Comparison of ENCODE assay signal across 26 cellular contexts in genomic region chr2:141105763-141106162, GRCh38.
DNase-seq lines count a peak whose midpoint lies in the region; ATAC-seq and TF ChIP-seq lines count a peak whose summit lies in the region.
"Had no signal": no experiment of that assay in that cellular context is flagged by ENCODE, and none has a peak within 500 bp of the region (broad histone marks: within the 10 kb centered on the region; RNA-seq: fewer than 3 reads in every experiment).

No MANE protein-coding gene starts in this region.

- H3K9me3 Mint-ChIP-seq in GM23338, result no peaks in the 10 kb centered on the region; the same call in 2 of the 3 replicates
- H3K9me3 Mint-ChIP-seq: HFFc6, IgD-negative memory B cell had no signal

- no peak overlapping the region for H3K27ac ChIP-seq in GM23338 (ENCODE audit: low read depth)
- H3K27ac ChIP-seq: HL-60 had no signal

- H3K9me2 ChIP-seq in GM23338 (ENCODE audit: insufficient read depth), result no peaks in the 10 kb centered on the region

- H3K9me3 ChIP-seq in BE2C, result no peaks in the 10 kb centered on the region

- TF ChIP-seq CTCF in GM23338 (conservative IDR thresholded peaks at IDR 0.05; ENCODE audit: low read depth in 2 of 2) (no peak), choroid plexus epithelial cell (conservative IDR thresholded peaks at IDR 0.05; ENCODE audit: low read depth, low read length) (no peak), BE2C (IDR thresholded peaks at IDR 0.05; ENCODE audit: low read depth, low read length) (no peak)

- no peak for ATAC-seq in GM23338
- ATAC-seq: SK-N-SH treated with all-trans-retinoic acid at 6 μM for 48 hours, T-cell had no signal

- peaks cover 6% of the 10 kb centered on the region for H3K27me3 Mint-ChIP-seq in GM23338 (ENCODE audit: insufficient read depth, low read depth, poor library complexity)
- H3K27me3 Mint-ChIP-seq: CD4-positive, CD25-positive, alpha-beta regulatory T cell; IgD-negative memory B cell; T-cell had no signal

- H3K4me1 ChIP-seq in GM23338 (ENCODE audit: insufficient read depth), result peaks cover 37% of the 10 kb centered on the region
- no peaks in the 10 kb centered on the region for H3K4me1 ChIP-seq in BE2C

- no peaks in the 10 kb centered on the region for H3F3A ChIP-seq in GM23338 (replicated peaks; ENCODE audit: low read depth)

- no peaks in the 10 kb centered on the region for H4K20me1 ChIP-seq in GM23338 (replicated peaks; ENCODE audit: insufficient read depth)

- peaks cover 34% of the 10 kb centered on the region for H3K4me1 Mint-ChIP-seq in GM23338
- H3K4me1 Mint-ChIP-seq: CD4-positive, CD25-positive, alpha-beta regulatory T cell; IgD-negative memory B cell; T-cell had no signal

- no peak overlapping the region for H3K4me3 Mint-ChIP-seq in GM23338
- H3K4me3 Mint-ChIP-seq: CD4-positive, CD25-positive, alpha-beta regulatory T cell; HFFc6; IgD-negative memory B cell; T-cell had no signal

- no peaks in the 10 kb centered on the region for H3K27me3 ChIP-seq in GM23338 (ENCODE audit: insufficient read depth)
- H3K27me3 ChIP-seq in BE2C, result no peaks in the 10 kb centered on the region

- H3K4me2 ChIP-seq in GM23338, result 0 out of 2 replicates have a peak overlapping the region, but pooled peaks have one; percentile 12

- no peak overlapping the region for H3K4me3 ChIP-seq in GM23338
- H3K4me3 ChIP-seq in choroid plexus epithelial cell (ENCODE audit: low read depth, low read length), result no peak overlapping the region
- H3K4me3 ChIP-seq in BE2C (ENCODE audit: low read depth, low read length), result no peak overlapping the region

- H3K79me2 ChIP-seq in GM23338 (replicated peaks; ENCODE audit: insufficient read depth), result no peaks in the 10 kb centered on the region

- H2AFZ ChIP-seq in GM23338, result no peak overlapping the region

- H3K36me3 Mint-ChIP-seq in GM23338 (ENCODE audit: low read depth), result peaks cover 5% of the 10 kb centered on the region; the same call in 1 of the 3 replicates
- H3K36me3 Mint-ChIP-seq: CD4-positive, CD25-positive, alpha-beta regulatory T cell; IgD-negative memory B cell; T-cell had no signal

- no peak overlapping the region for H3K27ac Mint-ChIP-seq in GM23338
- H3K27ac Mint-ChIP-seq: CD4-positive, CD25-positive, alpha-beta regulatory T cell; HFFc6; IgD-negative memory B cell; T-cell had no signal

- DNase-seq in GM23338 (ENCODE audit: low spot score) (peak; percentile 60), NCI-H69 (lab: John Stamatoyannopoulos, UW) (peak; percentile 28), choroid plexus epithelial cell (ENCODE audit: low read depth) (peak; percentile 56), myocyte (ENCODE audit: low read depth) (peak; percentile 6), NCI-H2171 (lab: John Stamatoyannopoulos, UW) (no peak), BE2C (no peak), NCI-H2227 (lab: John Stamatoyannopoulos, UW; ENCODE audit: unreplicated experiment) (no peak)
- DNase-seq in activated CD4-positive, CD25-positive, alpha-beta regulatory T cell treated with anti-CD3 and anti-CD28 coated beads, Interleukin-2, amount 50 U/mL, for 72 hours, result no peak
- DNase-seq: CD4-positive, CD25-positive, alpha-beta regulatory T cell; COR-L47; DMS153; GF-D8; HFFc6; Karpas-422; MM.1S; NCI-H1092; NCI-H1436 treated with DMSO at 0.1 percent for 48 hours; NCI-H2029; NCI-H2171 treated with DMSO at 0.1 percent for 48 hours; NCI-H446 treated with DMSO at 0.1 percent for 48 hours; RPMI8226; SHP77 treated with DMSO at 0.1 percent for 48 hours; T-cell had no signal

- H3K36me3 ChIP-seq in GM23338 (ENCODE audit: insufficient read depth), result no peaks in the 10 kb centered on the region
- no peaks in the 10 kb centered on the region for H3K36me3 ChIP-seq in BE2C

TF ChIP-seq in GM23338, 12 proteins besides CTCF, POLR2A, EP300 and RAD21 (continues in another document):
- TF ChIP-seq, protein P1, sequence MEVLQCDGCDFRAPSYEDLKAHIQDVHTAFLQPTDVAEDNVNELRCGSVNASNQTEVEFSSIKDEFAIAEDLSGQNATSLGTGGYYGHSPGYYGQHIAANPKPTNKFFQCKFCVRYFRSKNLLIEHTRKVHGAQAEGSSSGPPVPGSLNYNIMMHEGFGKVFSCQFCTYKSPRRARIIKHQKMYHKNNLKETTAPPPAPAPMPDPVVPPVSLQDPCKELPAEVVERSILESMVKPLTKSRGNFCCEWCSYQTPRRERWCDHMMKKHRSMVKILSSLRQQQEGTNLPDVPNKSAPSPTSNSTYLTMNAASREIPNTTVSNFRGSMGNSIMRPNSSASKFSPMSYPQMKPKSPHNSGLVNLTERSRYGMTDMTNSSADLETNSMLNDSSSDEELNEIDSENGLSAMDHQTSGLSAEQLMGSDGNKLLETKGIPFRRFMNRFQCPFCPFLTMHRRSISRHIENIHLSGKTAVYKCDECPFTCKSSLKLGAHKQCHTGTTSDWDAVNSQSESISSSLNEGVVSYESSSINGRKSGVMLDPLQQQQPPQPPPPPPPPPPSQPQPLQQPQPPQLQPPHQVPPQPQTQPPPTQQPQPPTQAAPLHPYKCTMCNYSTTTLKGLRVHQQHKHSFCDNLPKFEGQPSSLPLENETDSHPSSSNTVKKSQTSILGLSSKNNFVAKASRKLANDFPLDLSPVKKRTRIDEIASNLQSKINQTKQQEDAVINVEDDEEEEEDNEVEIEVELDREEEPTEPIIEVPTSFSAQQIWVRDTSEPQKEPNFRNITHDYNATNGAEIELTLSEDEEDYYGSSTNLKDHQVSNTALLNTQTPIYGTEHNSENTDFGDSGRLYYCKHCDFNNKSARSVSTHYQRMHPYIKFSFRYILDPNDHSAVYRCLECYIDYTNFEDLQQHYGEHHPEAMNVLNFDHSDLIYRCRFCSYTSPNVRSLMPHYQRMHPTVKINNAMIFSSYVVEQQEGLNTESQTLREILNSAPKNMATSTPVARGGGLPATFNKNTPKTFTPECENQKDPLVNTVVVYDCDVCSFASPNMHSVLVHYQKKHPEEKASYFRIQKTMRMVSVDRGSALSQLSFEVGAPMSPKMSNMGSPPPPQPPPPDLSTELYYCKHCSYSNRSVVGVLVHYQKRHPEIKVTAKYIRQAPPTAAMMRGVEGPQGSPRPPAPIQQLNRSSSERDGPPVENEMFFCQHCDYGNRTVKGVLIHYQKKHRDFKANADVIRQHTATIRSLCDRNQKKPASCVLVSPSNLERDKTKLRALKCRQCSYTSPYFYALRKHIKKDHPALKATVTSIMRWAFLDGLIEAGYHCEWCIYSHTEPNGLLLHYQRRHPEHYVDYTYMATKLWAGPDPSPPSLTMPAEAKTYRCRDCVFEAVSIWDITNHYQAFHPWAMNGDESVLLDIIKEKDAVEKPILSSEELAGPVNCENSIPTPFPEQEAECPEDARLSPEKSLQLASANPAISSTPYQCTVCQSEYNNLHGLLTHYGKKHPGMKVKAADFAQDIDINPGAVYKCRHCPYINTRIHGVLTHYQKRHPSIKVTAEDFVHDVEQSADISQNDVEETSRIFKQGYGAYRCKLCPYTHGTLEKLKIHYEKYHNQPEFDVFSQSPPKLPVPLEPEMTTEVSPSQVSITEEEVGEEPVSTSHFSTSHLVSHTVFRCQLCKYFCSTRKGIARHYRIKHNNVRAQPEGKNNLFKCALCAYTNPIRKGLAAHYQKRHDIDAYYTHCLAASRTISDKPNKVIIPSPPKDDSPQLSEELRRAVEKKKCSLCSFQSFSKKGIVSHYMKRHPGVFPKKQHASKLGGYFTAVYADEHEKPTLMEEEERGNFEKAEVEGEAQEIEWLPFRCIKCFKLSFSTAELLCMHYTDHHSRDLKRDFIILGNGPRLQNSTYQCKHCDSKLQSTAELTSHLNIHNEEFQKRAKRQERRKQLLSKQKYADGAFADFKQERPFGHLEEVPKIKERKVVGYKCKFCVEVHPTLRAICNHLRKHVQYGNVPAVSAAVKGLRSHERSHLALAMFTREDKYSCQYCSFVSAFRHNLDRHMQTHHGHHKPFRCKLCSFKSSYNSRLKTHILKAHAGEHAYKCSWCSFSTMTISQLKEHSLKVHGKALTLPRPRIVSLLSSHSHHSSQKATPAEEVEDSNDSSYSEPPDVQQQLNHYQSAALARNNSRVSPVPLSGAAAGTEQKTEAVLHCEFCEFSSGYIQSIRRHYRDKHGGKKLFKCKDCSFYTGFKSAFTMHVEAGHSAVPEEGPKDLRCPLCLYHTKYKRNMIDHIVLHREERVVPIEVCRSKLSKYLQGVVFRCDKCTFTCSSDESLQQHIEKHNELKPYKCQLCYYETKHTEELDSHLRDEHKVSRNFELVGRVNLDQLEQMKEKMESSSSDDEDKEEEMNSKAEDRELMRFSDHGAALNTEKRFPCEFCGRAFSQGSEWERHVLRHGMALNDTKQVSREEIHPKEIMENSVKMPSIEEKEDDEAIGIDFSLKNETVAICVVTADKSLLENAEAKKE (CRISPR knock-in tag; IDR thresholded peaks at IDR 0.05), result peak; percentile 56; the same call in 1 of the 2 replicates
- no peak for TF ChIP-seq EZH2phosphoT487 (IDR thresholded peaks at IDR 0.05; ENCODE audit: unreplicated experiment)
- no peak for TF ChIP-seq NANOG (IDR thresholded peaks at IDR 0.05; ENCODE audit: borderline replicate concordance)
- TF ChIP-seq JUNB (IDR thresholded peaks at IDR 0.05; ENCODE audit: unreplicated experiment), result no peak
- TF ChIP-seq POLR2AphosphoS5 (IDR thresholded peaks at IDR 0.05; ENCODE audit: low read depth), result no peak
- TF ChIP-seq REST (IDR thresholded peaks at IDR 0.05; ENCODE audit: unreplicated experiment), result no peak

Comparison
In these comparisons a context has a peak if more than half of its experiments do, and no peak if none do; other contexts are left out.
1. DNase-seq: peak in GM23338 (single experiment), NCI-H69 (single experiment), choroid plexus epithelial cell (single experiment) and myocyte (single experiment); none in NCI-H2171 (single experiment), BE2C (single experiment), activated CD4-positive, CD25-positive, alpha-beta regulatory T cell treated with anti-CD3 and anti-CD28 coated beads, Interleukin-2, amount 50 U/mL, for 72 hours (single experiment) and NCI-H2227 (single experiment).